In genomic region chr18:55422456-55423185, GRCh38 we compare ENCODE assay signal across 8 cellular contexts.
A peak's percentile ranks its signal among the peaks of the same experiment; 100 is the strongest.
DNase-seq lines count a peak whose midpoint lies in the region; ATAC-seq, FAIRE-seq and TF ChIP-seq lines count a peak whose summit lies in the region.

No MANE protein-coding gene starts in this region.

- TF ChIP-seq CTCF in activated B cell treated with CpG ODN at 0.5 μM for 24 hours (IDR thresholded peaks at IDR 0.05) = no peak
- no peak for TF ChIP-seq CTCF in left ventricle myocardium inferior (IDR thresholded peaks at IDR 0.05; ENCODE audit: borderline replicate concordance)
- TF ChIP-seq CTCF in smooth muscle cell (IDR thresholded peaks at IDR 0.05; ENCODE audit: borderline replicate concordance, insufficient read depth, poor library complexity, severe bottlenecking) = no peak
- TF ChIP-seq CTCF in Calu3 (IDR thresholded peaks at IDR 0.05; ENCODE audit: unreplicated experiment) = no peak

- H3K36me3 Mint-ChIP-seq in activated B cell treated with CpG ODN at 0.5 μM for 24 hours (ENCODE audit: low read depth) = no peaks in the 10 kb centered on the region
- H3K36me3 Mint-ChIP-seq in Calu3 (ENCODE audit: insufficient read depth, unreplicated experiment) = no peaks in the 10 kb centered on the region

- H3K4me1 Mint-ChIP-seq in activated B cell treated with CpG ODN at 0.5 μM for 24 hours = peaks cover 64% of the 10 kb centered on the region
- no peaks in the 10 kb centered on the region for H3K4me1 Mint-ChIP-seq in Calu3 (ENCODE audit: low read depth, unreplicated experiment)

- H3F3A ChIP-seq in smooth muscle cell (ENCODE audit: low read depth) = no peaks in the 10 kb centered on the region

- 78% methylated on average over 14 of the region's 14 CpGs for WGBS in smooth muscle cell (ENCODE audit: low lambda C conversion rate)

- peak overlapping the region; percentile 88 for H3K27ac ChIP-seq in left ventricle myocardium inferior (replicated peaks)
- H3K27ac ChIP-seq in smooth muscle cell (ENCODE audit: low read depth) = peak overlapping the region; percentile 42

- H3K9me3 Mint-ChIP-seq in activated B cell treated with CpG ODN at 0.5 μM for 24 hours = no peaks in the 10 kb centered on the region
- H3K9me3 Mint-ChIP-seq in Calu3 (ENCODE audit: low read depth, unreplicated experiment) = no peaks in the 10 kb centered on the region

- DNase-seq in GM12891 (ENCODE audit: insufficient read length, low spot score) (no peak), activated B cell treated with CpG ODN at 0.5 μM for 24 hours (no peak), left ventricle myocardium inferior (peak; percentile 32), smooth muscle cell (lab: John Stamatoyannopoulos, UW; ENCODE audit: unreplicated experiment) (no peak), Calu3 (no peak)

- intact Hi-C loops in activated B cell treated with CpG ODN at 0.5 μM for 24 hours (cut with micrococcal nuclease) (loop anchor here (2.0 kb wide), 2 partner anchors 102 to 356 kb away; no protein-coding TSS in a partner anchor), left ventricle myocardium inferior (cut with micrococcal nuclease) (loop anchor here (5.0 to 10.0 kb wide), 2 partner anchors 82 to 160 kb away; no protein-coding TSS in a partner anchor), Calu3 (cut with micrococcal nuclease; ENCODE audit: unreplicated experiment) (no loop called here)

- ATAC-seq in activated B cell treated with CpG ODN at 0.5 μM for 24 hours (ENCODE audit: low read depth) = no peak
- no peak for ATAC-seq in HG02623 (IDR thresholded peaks at IDR 0.05; ENCODE audit: unreplicated experiment)
- no peak for ATAC-seq in HG03460 (IDR thresholded peaks at IDR 0.05; ENCODE audit: unreplicated experiment)
- no peak for ATAC-seq in GM18868 (IDR thresholded peaks at IDR 0.05; ENCODE audit: unreplicated experiment)

- H2AFZ ChIP-seq in smooth muscle cell (ENCODE audit: low read depth) = no peak overlapping the region

- BruUV-seq in Calu3 (replicated peaks; lab: Mats Ljungman, UMichigan) = no TSS peak

- peak; percentile 77 for FAIRE-seq in GM12891 (lab: Jason Lieb, UNC)

- H3K27me3 Mint-ChIP-seq in activated B cell treated with CpG ODN at 0.5 μM for 24 hours (peaks cover 2% of the 10 kb centered on the region), Calu3 (ENCODE audit: unreplicated experiment) (peaks cover 16% of the 10 kb centered on the region)

- no peak overlapping the region for H3K9ac ChIP-seq in smooth muscle cell (ENCODE audit: low read depth)

- peak overlapping the region; percentile 70 for H3K4me2 ChIP-seq in smooth muscle cell

- H3K36me3 ChIP-seq in left ventricle myocardium inferior (no peaks in the 10 kb centered on the region), smooth muscle cell (ENCODE audit: low read depth) (no peaks in the 10 kb centered on the region)

- TF ChIP-seq POLR2A in GM12891 (IDR thresholded peaks at IDR 0.05; ENCODE audit: low read depth, low read length) = no peak

- CTCF ChIA-PET in activated B cell treated with CpG ODN at 0.5 μM for 24 hours (lab: Charles Lee) (interaction anchor here (0.6 to 1.4 kb wide), 2 partner anchors 25 to 188 kb away, joined by 3 read pairs; no protein-coding TSS in a partner anchor), Calu3 (lab: Charles Lee) (no interaction called here)

- H3K4me3 ChIP-seq in left ventricle myocardium inferior (peak overlapping the region; percentile 61), smooth muscle cell (peak overlapping the region; percentile 13)

- peaks cover 36% of the 10 kb centered on the region for H4K20me1 ChIP-seq in smooth muscle cell (ENCODE audit: low read depth)

- H3K27me3 ChIP-seq in left ventricle myocardium inferior (ENCODE audit: low read depth) (no peaks in the 10 kb centered on the region), smooth muscle cell (ENCODE audit: low read depth) (no peaks in the 10 kb centered on the region)

- peaks cover 98% of the 10 kb centered on the region for H3K79me2 ChIP-seq in smooth muscle cell (ENCODE audit: low read depth)

- H3K27ac Mint-ChIP-seq in activated B cell treated with CpG ODN at 0.5 μM for 24 hours (peak overlapping the region; percentile 75), Calu3 (ENCODE audit: unreplicated experiment) (no peak overlapping the region)

- H3K9me3 ChIP-seq in left ventricle myocardium inferior (replicated peaks) (no peaks in the 10 kb centered on the region), smooth muscle cell (replicated peaks; ENCODE audit: low read depth) (no peaks in the 10 kb centered on the region)

- POLR2A ChIA-PET in activated B cell treated with CpG ODN at 0.5 μM for 24 hours (lab: Charles Lee) = interaction anchor here (0.5 to 1.3 kb wide), 3 partner anchors 43 to 357 kb away, joined by 3 to 5 read pairs (median 3); no protein-coding TSS in a partner anchor

- H3K4me3 Mint-ChIP-seq in activated B cell treated with CpG ODN at 0.5 μM for 24 hours (peak overlapping the region; percentile 84), Calu3 (ENCODE audit: low read depth, unreplicated experiment) (no peak overlapping the region)

- H3K4me1 ChIP-seq in left ventricle myocardium inferior (peaks cover 38% of the 10 kb centered on the region), smooth muscle cell (ENCODE audit: low read depth) (peaks cover 61% of the 10 kb centered on the region)

TF ChIP-seq in GM12891, 5 proteins besides CTCF, POLR2A, EP300 and RAD21:
- TF ChIP-seq POLR2AphosphoS5 (IDR thresholded peaks at IDR 0.05; ENCODE audit: low read depth, low read length) (no peak), SPI1 (IDR thresholded peaks at IDR 0.05; ENCODE audit: low read depth, low read length) (peak; percentile 56), POU2F2 (IDR thresholded peaks at IDR 0.05; ENCODE audit: low read depth, low read length) (peak; percentile 46; the same call in 1 of the 2 replicates)
